ENCODE assay signal across 8 cellular contexts in the genomic region with DNA sequence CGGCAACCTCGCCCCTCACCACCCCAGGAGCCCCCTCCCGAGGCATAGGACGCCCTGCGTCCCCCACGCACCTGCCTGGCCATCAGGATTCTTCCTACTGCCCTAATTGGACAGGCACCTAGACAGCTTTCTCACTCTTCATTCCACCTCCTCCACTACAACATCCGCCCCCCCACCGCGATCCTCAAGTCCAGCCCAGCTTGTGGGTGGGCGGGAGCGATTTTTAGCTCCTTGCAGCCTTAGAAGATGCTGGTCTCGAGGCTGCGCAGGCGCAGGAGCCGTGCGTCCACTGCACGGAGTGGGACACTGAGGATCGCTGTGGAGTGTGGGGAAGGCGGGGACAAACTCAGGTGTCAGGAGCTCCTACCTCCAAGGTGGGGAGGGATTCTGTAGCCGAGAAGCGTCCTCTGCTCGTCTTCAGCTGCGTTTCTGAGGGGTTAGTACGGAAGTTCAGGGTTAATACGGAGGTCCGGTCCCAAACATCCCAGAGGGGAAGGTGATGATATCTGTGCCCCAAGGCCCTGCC. TPM values are rescaled to one million over a fixed set of nuclear protein-coding genes. Genes with fewer than 3 reads are reported as not detected.
DNase-seq lines count a peak whose midpoint lies in the region; ATAC-seq and TF ChIP-seq lines count a peak whose summit lies in the region.

RTBDN (minus strand) TSS at position 162 of the 526 bp plus-strand sequence. CDS start 4,600 bp downstream, outside the sequence.

- no peak for TF ChIP-seq RAD21 in Ishikawa (IDR thresholded peaks at IDR 0.05; ENCODE audit: low read depth)

- H3K4me3 ChIP-seq in CD4-positive, alpha-beta memory T cell (ENCODE audit: low read length in 2 of 2) = peak within 1 kb of the TSS in 1 of 2 donors; percentile 13
- peak within 1 kb of the TSS; percentile 41 for H3K4me3 ChIP-seq in brain microvascular endothelial cell (ENCODE audit: low read depth, low read length)
- peak within 1 kb of the TSS; percentile 38 for H3K4me3 ChIP-seq in naive thymus-derived CD4-positive, alpha-beta T cell (ENCODE audit: low read length)
- no peak within 1 kb of the TSS for H3K4me3 ChIP-seq in lower leg skin (ENCODE audit: low read depth, poor library complexity, severe bottlenecking)

- peaks cover 0 to 4% of the 10 kb centered on the region in 2 donors for H3K36me3 Mint-ChIP-seq in CD4-positive, alpha-beta memory T cell
- peaks cover 0 to 4% (median 0%) of the 10 kb centered on the region in 5 donors for H3K36me3 Mint-ChIP-seq in naive thymus-derived CD4-positive, alpha-beta T cell

- WGBS in lower leg skin, 2 donors = 4 to 8% methylated on average over 23 to 26 of the region's 26 CpGs

- peaks cover 0 to 10% (median 4%) of the 10 kb centered on the region in 8 donors for H3K9me3 Mint-ChIP-seq in CD4-positive, alpha-beta memory T cell
- H3K9me3 Mint-ChIP-seq in naive thymus-derived CD4-positive, alpha-beta T cell = peaks cover 0 to 15% (median 5%) of the 10 kb centered on the region in 11 donors

- peaks cover 66 to 68% of the 10 kb centered on the region in 2 donors for H3K27me3 Mint-ChIP-seq in CD4-positive, alpha-beta memory T cell
- peaks cover 74 to 78% (median 74%) of the 10 kb centered on the region in 5 donors for H3K27me3 Mint-ChIP-seq in naive thymus-derived CD4-positive, alpha-beta T cell

- no peak for DNase-seq in CD4-positive, alpha-beta memory T cell
- DNase-seq in brain microvascular endothelial cell (no peak), medulla oblongata (ENCODE audit: extremely low spot score) (no peak), lower leg skin (ENCODE audit: low spot score in 2 of 2) (no peak), GM10248 (ENCODE audit: extremely low spot score) (no peak)
- DNase-seq in naive thymus-derived CD4-positive, alpha-beta T cell = no peak
- no peak for DNase-seq in activated naive CD4-positive, alpha-beta T cell treated with Interleukin-2 at 50 U/mL for 16 hours

- H3K4me3 Mint-ChIP-seq in CD4-positive, alpha-beta memory T cell = peak within 1 kb of the TSS; percentile 60 to 82 (median 66)
- H3K4me3 Mint-ChIP-seq in naive thymus-derived CD4-positive, alpha-beta T cell = peak within 1 kb of the TSS; percentile 60 to 78 (median 68)

- no peak for TF ChIP-seq POLR2A in lower leg skin (IDR thresholded peaks at IDR 0.05)

- TF ChIP-seq EP300 in Ishikawa (IDR thresholded peaks at IDR 0.05; ENCODE audit: borderline replicate concordance) = no peak

- H3K4me1 Mint-ChIP-seq in CD4-positive, alpha-beta memory T cell = peaks cover 15 to 44% (median 31%) of the 10 kb centered on the region in 4 donors
- H3K4me1 Mint-ChIP-seq in naive thymus-derived CD4-positive, alpha-beta T cell = peaks cover 7 to 40% (median 30%) of the 10 kb centered on the region in 7 donors

- intact Hi-C loops in CD4-positive, alpha-beta memory T cell (cut with micrococcal nuclease) = no loop called here
- intact Hi-C loops in naive thymus-derived CD4-positive, alpha-beta T cell (cut with micrococcal nuclease) = no loop called here
- intact Hi-C loops in lower leg skin (cut with DNase I; ENCODE audit: low total_unique reads) = no loop called here

- H3K27ac Mint-ChIP-seq in CD4-positive, alpha-beta memory T cell = peak within 1 kb of the TSS in 4 of 7 donors; percentile 47 to 90 (median 58)
- peak within 1 kb of the TSS in 1 of 9 donors; percentile 10 for H3K27ac Mint-ChIP-seq in naive thymus-derived CD4-positive, alpha-beta T cell

- POLR2A ChIA-PET in CD4-positive, alpha-beta memory T cell (lab: Charles Lee; ENCODE audit: partially characterized antibody) = interaction anchor here (1.3 kb wide), 1 partner anchor 42 kb away, joined by 3 read pairs; no protein-coding TSS in a partner anchor
- POLR2A ChIA-PET in naive thymus-derived CD4-positive, alpha-beta T cell (lab: Charles Lee) = no interaction called here
- POLR2A ChIA-PET in GM10248 (lab: Yijun Ruan, JAX) = no interaction called here

- CTCF ChIA-PET in CD4-positive, alpha-beta memory T cell (lab: Charles Lee; ENCODE audit: partially characterized antibody) = interaction anchor here (0.8 to 2.2 kb wide), 2 partner anchors 14 to 131 kb away, joined by 3 to 7 read pairs; no protein-coding TSS in a partner anchor
- CTCF ChIA-PET in naive thymus-derived CD4-positive, alpha-beta T cell (lab: Charles Lee) = interaction anchor here (0.6 kb wide), 1 partner anchor 38 kb away, joined by 3 read pairs; no protein-coding TSS in a partner anchor
- CTCF ChIA-PET in GM10248 (lab: Yijun Ruan, JAX) = interaction anchor here (1.0 to 3.9 kb wide), 7 partner anchors 13 to 131 kb away, joined by 3 to 20 read pairs (median 4); no protein-coding TSS in a partner anchor

- H3K36me3 ChIP-seq in CD4-positive, alpha-beta memory T cell (ENCODE audit: insufficient read depth, low read length) = no peaks in the 10 kb centered on the region
- no peaks in the 10 kb centered on the region for H3K36me3 ChIP-seq in brain microvascular endothelial cell (replicated peaks)
- H3K36me3 ChIP-seq in naive thymus-derived CD4-positive, alpha-beta T cell (ENCODE audit: control insufficient read depth in 2 of 3, insufficient read depth in 3 of 3, low read length in 3 of 3) = no peaks in the 10 kb centered on the region

- peaks cover 39% of the 10 kb centered on the region for H3K4me1 ChIP-seq in CD4-positive, alpha-beta memory T cell (ENCODE audit: insufficient read depth, low read length)
- H3K4me1 ChIP-seq in naive thymus-derived CD4-positive, alpha-beta T cell (ENCODE audit: control insufficient read depth in 2 of 2, insufficient read depth in 2 of 2, low read length in 2 of 2) = peaks cover 8 to 10% of the 10 kb centered on the region in 2 donors

- H3K9me3 ChIP-seq in CD4-positive, alpha-beta memory T cell (ENCODE audit: control insufficient read depth in 1 of 2, low read length in 2 of 2) = no peaks in the 10 kb centered on the region
- no peaks in the 10 kb centered on the region for H3K9me3 ChIP-seq in naive thymus-derived CD4-positive, alpha-beta T cell (ENCODE audit: control insufficient read depth in 2 of 3, low read length in 3 of 3)

- in situ Hi-C loops in brain microvascular endothelial cell (cut with HindIII; ENCODE audit: low pct_ligation_motif_present, low sequenced_read_pairs) = no loop called here

- TF ChIP-seq CTCF in brain microvascular endothelial cell (IDR thresholded peaks at IDR 0.05; ENCODE audit: low read depth, low read length, missing control alignments) = no peak
- no peak for TF ChIP-seq CTCF in lower leg skin (IDR thresholded peaks at IDR 0.05)
- TF ChIP-seq CTCF in GM10248 (IDR thresholded peaks at IDR 0.05; ENCODE audit: control extremely low read depth, extremely low read depth, low read depth, missing control alignments) = no peak

- no peak for ATAC-seq in naive thymus-derived CD4-positive, alpha-beta T cell

- H3K27me3 ChIP-seq in CD4-positive, alpha-beta memory T cell (ENCODE audit: insufficient read depth, low read length) = peaks cover 73% of the 10 kb centered on the region
- H3K27me3 ChIP-seq in brain microvascular endothelial cell (replicated peaks) = peaks cover 52% of the 10 kb centered on the region
- peaks cover 21 to 45% of the 10 kb centered on the region in 2 donors for H3K27me3 ChIP-seq in naive thymus-derived CD4-positive, alpha-beta T cell (ENCODE audit: control insufficient read depth in 2 of 2, insufficient read depth in 2 of 2, low read length in 2 of 2)

- no peak within 1 kb of the TSS for H3K27ac ChIP-seq in CD4-positive, alpha-beta memory T cell (ENCODE audit: low read depth, low read length)
- no peak within 1 kb of the TSS for H3K27ac ChIP-seq in brain microvascular endothelial cell
- no peak within 1 kb of the TSS for H3K27ac ChIP-seq in naive thymus-derived CD4-positive, alpha-beta T cell (ENCODE audit: low read depth, low read length)

TF ChIP-seq in Ishikawa, 13 proteins besides CTCF, POLR2A, EP300 and RAD21:
- TF ChIP-seq EGR1 (IDR thresholded peaks at IDR 0.05) = 0 out of 2 replicates have a peak, but pooled peaks have one; percentile 7
- TF ChIP-seq USF1 (IDR thresholded peaks at IDR 0.05) = no peak
- TF ChIP-seq TAF1 (IDR thresholded peaks at IDR 0.05; ENCODE audit: low read depth) = no peak
- no peak for TF ChIP-seq TCF12 (IDR thresholded peaks at IDR 0.05; ENCODE audit: low read depth)

RNA-seq across cellular contexts. Expression of gene RTBDN, which starts in this region (rescaled TPM):
- not detected for total RNA-seq in CD4-positive, alpha-beta memory T cell
- polyA plus RNA-seq in CD4-positive, alpha-beta memory T cell = not detected
- not detected for total RNA-seq in naive thymus-derived CD4-positive, alpha-beta T cell
- not detected for polyA plus RNA-seq in naive thymus-derived CD4-positive, alpha-beta T cell
- total RNA-seq in lower leg skin = not detected
